19 cellular contexts compared by ENCODE assay signal in genomic region chr13:32735859-32736258, GRCh38.
DNase-seq lines count a peak whose midpoint lies in the region; ATAC-seq, FAIRE-seq and TF ChIP-seq lines count a peak whose summit lies in the region.
"Had no signal": no experiment of that assay in that cellular context is flagged by ENCODE, and none has a peak within 500 bp of the region (broad histone marks: within the 10 kb centered on the region; RNA-seq: fewer than 3 reads in every experiment).

No MANE protein-coding gene starts in this region.

- no peak for TF ChIP-seq CTCF in nephron (IDR thresholded peaks at IDR 0.05; ENCODE audit: unreplicated experiment in 3 of 3)
- TF ChIP-seq CTCF in WTC11 (IDR thresholded peaks at IDR 0.05): no peak

- peaks cover 17% of the 10 kb centered on the region for H3K4me1 ChIP-seq in CD4-positive, CD25-positive, alpha-beta regulatory T cell (ENCODE audit: control insufficient read depth, insufficient read depth, low read length, poor library complexity, severe bottlenecking)
- H3K4me1 ChIP-seq: BE2C had no signal

- H3K27ac ChIP-seq in CD4-positive, CD25-positive, alpha-beta regulatory T cell (ENCODE audit: insufficient read depth, low read length, poor library complexity, severe bottlenecking): peak overlapping the region; percentile 83

- POLR2A ChIA-PET in WTC11 (lab: Charles Lee): no interaction called here

- H3K36me3 ChIP-seq in CD4-positive, CD25-positive, alpha-beta regulatory T cell (ENCODE audit: control insufficient read depth, insufficient read depth, low read length): peaks cover 2% of the 10 kb centered on the region
- H3K36me3 ChIP-seq: BE2C had no signal

- ATAC-seq in CD4-positive, CD25-positive, alpha-beta regulatory T cell (ENCODE audit: low read depth in 2 of 2): no peak
- no peak for ATAC-seq in central memory CD8-positive, alpha-beta T cell (replicated peaks; ENCODE audit: extremely low read depth, poor library complexity, severe bottlenecking)
- ATAC-seq in HG02571 (IDR thresholded peaks at IDR 0.05; ENCODE audit: unreplicated experiment) (no peak), WTC11 (no peak), GM19397 (IDR thresholded peaks at IDR 0.05; ENCODE audit: unreplicated experiment) (no peak)

- H3K4me1 Mint-ChIP-seq in CD4-positive, CD25-positive, alpha-beta regulatory T cell: peaks cover 29 to 52% (median 33%) of the 10 kb centered on the region in 4 donors
- H3K4me1 Mint-ChIP-seq in central memory CD8-positive, alpha-beta T cell: peaks cover 31% of the 10 kb centered on the region
- H3K4me1 Mint-ChIP-seq in nephron (peaks cover 23% of the 10 kb centered on the region), WTC11 (peaks cover 8% of the 10 kb centered on the region)

- peak overlapping the region; percentile 76 to 94 (median 93) for H3K27ac Mint-ChIP-seq in CD4-positive, CD25-positive, alpha-beta regulatory T cell
- H3K27ac Mint-ChIP-seq in central memory CD8-positive, alpha-beta T cell (ENCODE audit: low read depth): peak overlapping the region; percentile 97
- H3K27ac Mint-ChIP-seq in nephron (peak overlapping the region; percentile 19 to 40 (median 23)), WTC11 (no peak overlapping the region)

- H3K36me3 Mint-ChIP-seq in CD4-positive, CD25-positive, alpha-beta regulatory T cell: peaks cover 9% of the 10 kb centered on the region
- H3K36me3 Mint-ChIP-seq in central memory CD8-positive, alpha-beta T cell (ENCODE audit: insufficient read depth): peaks cover 6% of the 10 kb centered on the region
- H3K36me3 Mint-ChIP-seq in nephron (ENCODE audit: low read depth) (peaks cover 74% of the 10 kb centered on the region), WTC11 (no peaks in the 10 kb centered on the region)

- H3K27me3 ChIP-seq in CD4-positive, CD25-positive, alpha-beta regulatory T cell (ENCODE audit: control insufficient read depth, insufficient read depth, low read length): no peaks in the 10 kb centered on the region
- H3K27me3 ChIP-seq: BE2C, tibial nerve had no signal

- H3K4me3 Mint-ChIP-seq in CD4-positive, CD25-positive, alpha-beta regulatory T cell: peak overlapping the region in 2 of 4 donors; percentile 26 to 70
- H3K4me3 Mint-ChIP-seq in central memory CD8-positive, alpha-beta T cell: no peak overlapping the region
- no peak overlapping the region for H3K4me3 Mint-ChIP-seq in nephron
- H3K4me3 Mint-ChIP-seq in WTC11: no peak overlapping the region

- H3K9me3 ChIP-seq in CD4-positive, CD25-positive, alpha-beta regulatory T cell (ENCODE audit: control insufficient read depth in 2 of 2, low read length in 2 of 2): no peaks in the 10 kb centered on the region
- H3K9me3 ChIP-seq: BE2C, tibial nerve had no signal

- H3K4me3 ChIP-seq in CD4-positive, CD25-positive, alpha-beta regulatory T cell (ENCODE audit: low read depth, low read length): peak overlapping the region; percentile 91
- H3K4me3 ChIP-seq: lung, tibial nerve had no signal

- no peak for DNase-seq in CD4-positive, CD25-positive, alpha-beta regulatory T cell
- DNase-seq in central memory CD8-positive, alpha-beta T cell (ENCODE audit: low spot score in 2 of 2): no peak
- DNase-seq in SKM-1 treated with dmso at 0.1 percent for 144 hours (lab: John Stamatoyannopoulos, UW; ENCODE audit: unreplicated experiment): no peak
- DNase-seq in WTC11 (ENCODE audit: low spot score): no peak
- DNase-seq: activated CD4-positive, alpha-beta memory T cell treated with anti-CD3 and anti-CD28 coated beads for 36 hours; activated effector memory CD4-positive, alpha-beta T cell treated with anti-CD3 and anti-CD28 coated beads, Interleukin-2, amount 50 U/mL, for 16 hours; BE2C; NCI-H1930; NCI-H510A; SHP77 treated with DMSO at 0.1 percent for 48 hours; stimulated activated CD4-positive, alpha-beta T cell treated with anti-CD3 and anti-CD28 coated beads, Interleukin-4, amount 100 ng/mL, for 4 hours had no signal

- FAIRE-seq in G401.6 (lab: Jason Lieb, UNC): peak; percentile 69
- FAIRE-seq: GM18507 had no signal

- H3K9me3 Mint-ChIP-seq in CD4-positive, CD25-positive, alpha-beta regulatory T cell: peaks cover 0 to 1% (median 0%) of the 10 kb centered on the region in 7 donors
- no peaks in the 10 kb centered on the region for H3K9me3 Mint-ChIP-seq in central memory CD8-positive, alpha-beta T cell
- H3K9me3 Mint-ChIP-seq in nephron (no peaks in the 10 kb centered on the region), WTC11 (no peaks in the 10 kb centered on the region)
- H3K9me3 Mint-ChIP-seq: activated CD4-positive, alpha-beta memory T cell treated with anti-CD3 and anti-CD28 coated beads for 36 hours had no signal

- H3K27me3 Mint-ChIP-seq in CD4-positive, CD25-positive, alpha-beta regulatory T cell: no peaks in the 10 kb centered on the region
- H3K27me3 Mint-ChIP-seq in central memory CD8-positive, alpha-beta T cell: no peaks in the 10 kb centered on the region
- no peaks in the 10 kb centered on the region for H3K27me3 Mint-ChIP-seq in nephron (ENCODE audit: low read depth)
- no peaks in the 10 kb centered on the region for H3K27me3 Mint-ChIP-seq in WTC11 (ENCODE audit: low read depth)
- H3K27me3 Mint-ChIP-seq: activated CD4-positive, alpha-beta memory T cell treated with anti-CD3 and anti-CD28 coated beads for 36 hours; brain had no signal

- CTCF ChIA-PET in WTC11 (lab: Charles Lee): no interaction called here

TF ChIP-seq in WTC11, 78 proteins besides CTCF, POLR2A, EP300 and RAD21:
- no peak for TF ChIP-seq ZBTB21 (CRISPR knock-in tag; IDR thresholded peaks at IDR 0.05; ENCODE audit: borderline replicate concordance)
